Comparison of ENCODE assay signal across 9 cellular contexts in the genomic region with DNA sequence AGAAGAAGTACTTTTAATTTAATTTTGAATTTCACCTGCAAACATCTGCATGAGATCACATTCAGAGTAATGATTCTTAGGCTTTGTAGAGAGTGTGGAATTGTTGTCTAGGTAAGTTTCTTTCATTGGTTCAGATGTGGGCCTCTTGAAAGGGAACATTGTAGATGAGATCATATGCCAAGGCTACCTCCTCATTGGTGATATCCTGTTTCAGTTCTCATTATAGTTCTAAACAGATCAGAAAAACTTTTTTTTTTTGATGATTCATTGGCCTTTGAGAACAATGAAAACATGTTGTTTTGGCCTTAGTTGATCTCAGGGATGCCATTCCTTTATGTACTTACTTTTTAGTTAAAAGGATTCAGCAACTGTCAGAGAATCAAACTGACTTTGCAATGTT. TPM values are rescaled to one million over a fixed set of nuclear protein-coding genes. Genes with fewer than 3 reads are reported as not detected.
A peak's percentile ranks its signal among the peaks of the same experiment; 100 is the strongest.
DNase-seq lines count a peak whose midpoint lies in the region; ATAC-seq and TF ChIP-seq lines count a peak whose summit lies in the region.
"Had no signal": no experiment of that assay in that cellular context is flagged by ENCODE, and none has a peak within 500 bp of the region (broad histone marks: within the 10 kb centered on the region; RNA-seq: fewer than 3 reads in every experiment).

No MANE protein-coding gene starts in this region.

- POLR2A ChIA-PET in WTC11 (lab: Charles Lee) = no interaction called here

- no peak overlapping the region for H3K4me3 Mint-ChIP-seq in activated T-cell treated with anti-CD3 and anti-CD28 coated beads, Interleukin-2, amount 50 U/mL, for 24 hours
- no peak overlapping the region for H3K4me3 Mint-ChIP-seq in WTC11

- H3K27ac Mint-ChIP-seq in activated T-cell treated with anti-CD3 and anti-CD28 coated beads, Interleukin-2, amount 50 U/mL, for 24 hours = peak overlapping the region; percentile 51
- H3K27ac Mint-ChIP-seq in WTC11 = no peak overlapping the region

- no peaks in the 10 kb centered on the region for H3K36me3 Mint-ChIP-seq in activated T-cell treated with anti-CD3 and anti-CD28 coated beads, Interleukin-2, amount 50 U/mL, for 24 hours (ENCODE audit: low read depth)
- no peaks in the 10 kb centered on the region for H3K36me3 Mint-ChIP-seq in WTC11

- peak; percentile 97 for ATAC-seq in stimulated activated naive CD8-positive, alpha-beta T cell treated with anti-CD3 and anti-CD28 coated beads, Interleukin-15, Interleukin-2, amounts not matched to agents 100 U/mL and 50 U/mL, for 24 hours
- ATAC-seq in WTC11 (no peak), HG02759 (IDR thresholded peaks at IDR 0.05; ENCODE audit: unreplicated experiment) (no peak), HG02588 (IDR thresholded peaks at IDR 0.05; ENCODE audit: unreplicated experiment) (no peak)

- peaks cover 18% of the 10 kb centered on the region for H3K4me1 Mint-ChIP-seq in activated T-cell treated with anti-CD3 and anti-CD28 coated beads, Interleukin-2, amount 50 U/mL, for 24 hours (ENCODE audit: low read depth)
- H3K4me1 Mint-ChIP-seq in WTC11 = no peaks in the 10 kb centered on the region

- CTCF ChIA-PET in WTC11 (lab: Charles Lee) = no interaction called here

- no peak for TF ChIP-seq CTCF in WTC11 (IDR thresholded peaks at IDR 0.05)

- no peaks in the 10 kb centered on the region for H3K9me3 Mint-ChIP-seq in activated T-cell treated with anti-CD3 and anti-CD28 coated beads, Interleukin-2, amount 50 U/mL, for 24 hours
- no peaks in the 10 kb centered on the region for H3K9me3 Mint-ChIP-seq in WTC11

- DNase-seq in activated T-cell treated with anti-CD3 and anti-CD28 coated beads, Interleukin-2, amount 50 U/mL, for 24 hours = no peak
- DNase-seq in activated T-cell treated with anti-CD3 and anti-CD28 coated beads, Interleukin-2, amount 50 U/mL, for 48 hours = no peak
- peak; percentile 4 for DNase-seq in NCI-H2107 (lab: John Stamatoyannopoulos, UW)
- DNase-seq in dedifferentiated amniotic fluid mesenchymal stem cell (ENCODE audit: extremely low spot score) = peak; percentile 26
- DNase-seq in stimulated activated naive CD8-positive, alpha-beta T cell treated with anti-CD3 and anti-CD28 coated beads, Interleukin-15, Interleukin-2, amounts not matched to agents 100 U/mL and 50 U/mL, for 24 hours = no peak
- no peak for DNase-seq in WTC11 (ENCODE audit: low spot score)
- DNase-seq: NCI-H524 treated with DMSO at 0.1 percent for 48 hours had no signal

- no peaks in the 10 kb centered on the region for H3K27me3 Mint-ChIP-seq in activated T-cell treated with anti-CD3 and anti-CD28 coated beads, Interleukin-2, amount 50 U/mL, for 24 hours
- no peaks in the 10 kb centered on the region for H3K27me3 Mint-ChIP-seq in WTC11 (ENCODE audit: low read depth)

TF ChIP-seq in WTC11, 78 proteins besides CTCF, POLR2A, EP300 and RAD21:
- no peak for TF ChIP-seq JUN (CRISPR knock-in tag; IDR thresholded peaks at IDR 0.05)
- no peak for TF ChIP-seq RELA (CRISPR knock-in tag; IDR thresholded peaks at IDR 0.05; ENCODE audit: borderline replicate concordance)
- no peak for TF ChIP-seq ETV6 (CRISPR knock-in tag; IDR thresholded peaks at IDR 0.05)
- no peak for TF ChIP-seq TP53 (CRISPR knock-in tag; IDR thresholded peaks at IDR 0.05)
- no peak for TF ChIP-seq IRF2 (CRISPR knock-in tag; IDR thresholded peaks at IDR 0.05; ENCODE audit: borderline replicate concordance, low read depth)
- TF ChIP-seq, protein P1, sequence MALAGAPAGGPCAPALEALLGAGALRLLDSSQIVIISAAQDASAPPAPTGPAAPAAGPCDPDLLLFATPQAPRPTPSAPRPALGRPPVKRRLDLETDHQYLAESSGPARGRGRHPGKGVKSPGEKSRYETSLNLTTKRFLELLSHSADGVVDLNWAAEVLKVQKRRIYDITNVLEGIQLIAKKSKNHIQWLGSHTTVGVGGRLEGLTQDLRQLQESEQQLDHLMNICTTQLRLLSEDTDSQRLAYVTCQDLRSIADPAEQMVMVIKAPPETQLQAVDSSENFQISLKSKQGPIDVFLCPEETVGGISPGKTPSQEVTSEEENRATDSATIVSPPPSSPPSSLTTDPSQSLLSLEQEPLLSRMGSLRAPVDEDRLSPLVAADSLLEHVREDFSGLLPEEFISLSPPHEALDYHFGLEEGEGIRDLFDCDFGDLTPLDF (CRISPR knock-in tag; IDR thresholded peaks at IDR 0.05) = no peak
- no peak for TF ChIP-seq MXD4 (CRISPR knock-in tag; IDR thresholded peaks at IDR 0.05; ENCODE audit: borderline replicate concordance)
- no peak for TF ChIP-seq TEAD1 (CRISPR knock-in tag; IDR thresholded peaks at IDR 0.05)
- TF ChIP-seq ZNF138 (CRISPR knock-in tag; conservative IDR thresholded peaks at IDR 0.05) = no peak
- TF ChIP-seq FOXK1 (CRISPR knock-in tag; IDR thresholded peaks at IDR 0.05) = no peak
- no peak for TF ChIP-seq ZNF396 (CRISPR knock-in tag; IDR thresholded peaks at IDR 0.05; ENCODE audit: borderline replicate concordance)
- TF ChIP-seq, protein P2, sequence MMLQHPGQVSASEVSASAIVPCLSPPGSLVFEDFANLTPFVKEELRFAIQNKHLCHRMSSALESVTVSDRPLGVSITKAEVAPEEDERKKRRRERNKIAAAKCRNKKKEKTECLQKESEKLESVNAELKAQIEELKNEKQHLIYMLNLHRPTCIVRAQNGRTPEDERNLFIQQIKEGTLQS (CRISPR knock-in tag; conservative IDR thresholded peaks at IDR 0.05) = no peak
- TF ChIP-seq CREB1 (CRISPR knock-in tag; IDR thresholded peaks at IDR 0.05) = no peak
- no peak for TF ChIP-seq SMAD3 (CRISPR knock-in tag; IDR thresholded peaks at IDR 0.05; ENCODE audit: borderline replicate concordance)
- TF ChIP-seq FOXP1 (CRISPR knock-in tag; IDR thresholded peaks at IDR 0.05; ENCODE audit: borderline replicate concordance) = no peak
- TF ChIP-seq, protein P3, sequence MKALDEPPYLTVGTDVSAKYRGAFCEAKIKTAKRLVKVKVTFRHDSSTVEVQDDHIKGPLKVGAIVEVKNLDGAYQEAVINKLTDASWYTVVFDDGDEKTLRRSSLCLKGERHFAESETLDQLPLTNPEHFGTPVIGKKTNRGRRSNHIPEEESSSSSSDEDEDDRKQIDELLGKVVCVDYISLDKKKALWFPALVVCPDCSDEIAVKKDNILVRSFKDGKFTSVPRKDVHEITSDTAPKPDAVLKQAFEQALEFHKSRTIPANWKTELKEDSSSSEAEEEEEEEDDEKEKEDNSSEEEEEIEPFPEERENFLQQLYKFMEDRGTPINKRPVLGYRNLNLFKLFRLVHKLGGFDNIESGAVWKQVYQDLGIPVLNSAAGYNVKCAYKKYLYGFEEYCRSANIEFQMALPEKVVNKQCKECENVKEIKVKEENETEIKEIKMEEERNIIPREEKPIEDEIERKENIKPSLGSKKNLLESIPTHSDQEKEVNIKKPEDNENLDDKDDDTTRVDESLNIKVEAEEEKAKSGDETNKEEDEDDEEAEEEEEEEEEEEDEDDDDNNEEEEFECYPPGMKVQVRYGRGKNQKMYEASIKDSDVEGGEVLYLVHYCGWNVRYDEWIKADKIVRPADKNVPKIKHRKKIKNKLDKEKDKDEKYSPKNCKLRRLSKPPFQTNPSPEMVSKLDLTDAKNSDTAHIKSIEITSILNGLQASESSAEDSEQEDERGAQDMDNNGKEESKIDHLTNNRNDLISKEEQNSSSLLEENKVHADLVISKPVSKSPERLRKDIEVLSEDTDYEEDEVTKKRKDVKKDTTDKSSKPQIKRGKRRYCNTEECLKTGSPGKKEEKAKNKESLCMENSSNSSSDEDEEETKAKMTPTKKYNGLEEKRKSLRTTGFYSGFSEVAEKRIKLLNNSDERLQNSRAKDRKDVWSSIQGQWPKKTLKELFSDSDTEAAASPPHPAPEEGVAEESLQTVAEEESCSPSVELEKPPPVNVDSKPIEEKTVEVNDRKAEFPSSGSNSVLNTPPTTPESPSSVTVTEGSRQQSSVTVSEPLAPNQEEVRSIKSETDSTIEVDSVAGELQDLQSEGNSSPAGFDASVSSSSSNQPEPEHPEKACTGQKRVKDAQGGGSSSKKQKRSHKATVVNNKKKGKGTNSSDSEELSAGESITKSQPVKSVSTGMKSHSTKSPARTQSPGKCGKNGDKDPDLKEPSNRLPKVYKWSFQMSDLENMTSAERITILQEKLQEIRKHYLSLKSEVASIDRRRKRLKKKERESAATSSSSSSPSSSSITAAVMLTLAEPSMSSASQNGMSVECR (CRISPR knock-in tag; IDR thresholded peaks at IDR 0.05; ENCODE audit: borderline replicate concordance) = no peak

RNA-seq across cellular contexts. Expression of a gene that starts 44.5 kb away (rescaled TPM):
- total RNA-seq in WTC11 (2021) = 1.9 to 2.5 TPM (median 2.1 TPM) in 3 replicates

Comparison
In these comparisons a context has a peak if more than half of its experiments do, and no peak if none do; other contexts are left out.
1. DNase-seq: peak in NCI-H2107 (single experiment) and dedifferentiated amniotic fluid mesenchymal stem cell (single experiment); none in activated T-cell treated with anti-CD3 and anti-CD28 coated beads, Interleukin-2, amount 50 U/mL, for 24 hours (single experiment), activated T-cell treated with anti-CD3 and anti-CD28 coated beads, Interleukin-2, amount 50 U/mL, for 48 hours (0 of 2), stimulated activated naive CD8-positive, alpha-beta T cell treated with anti-CD3 and anti-CD28 coated beads, Interleukin-15, Interleukin-2, amounts not matched to agents 100 U/mL and 50 U/mL, for 24 hours (single experiment) and WTC11 (single experiment).